Comparison of ENCODE assay signal across 8 cellular contexts in the genomic region with DNA sequence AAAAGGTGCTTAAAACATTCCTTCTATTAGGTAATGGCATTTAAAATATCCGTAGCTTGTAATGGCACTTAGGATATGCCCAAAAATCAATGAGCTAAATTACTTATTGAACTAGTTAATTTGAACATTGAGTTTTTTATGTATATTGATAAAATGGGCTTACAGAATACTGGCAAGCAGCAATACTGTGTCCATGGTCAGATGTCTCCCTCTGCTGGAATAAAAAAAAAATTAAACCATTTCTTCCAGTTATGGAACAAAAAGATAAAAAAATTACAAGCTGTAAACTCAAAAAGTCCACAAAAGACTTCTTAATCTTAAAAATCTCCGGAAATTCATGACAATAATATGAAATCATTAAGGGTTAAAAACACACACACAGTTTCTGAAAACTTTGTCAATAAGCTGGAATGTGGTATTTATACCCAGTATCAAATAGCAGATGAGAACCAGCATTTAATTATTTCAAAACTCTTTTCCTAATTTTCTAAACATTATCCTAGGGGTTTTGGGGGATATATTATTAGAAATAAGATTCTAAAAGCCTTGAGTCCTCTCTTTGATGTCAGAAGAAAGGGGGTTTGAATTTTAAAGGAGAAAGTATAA. TPM values are rescaled to one million over a fixed set of nuclear protein-coding genes. Genes with fewer than 3 reads are reported as not detected.
DNase-seq lines count a peak whose midpoint lies in the region; ATAC-seq and TF ChIP-seq lines count a peak whose summit lies in the region.

No MANE protein-coding gene starts in this region.

- no peaks in the 10 kb centered on the region for H3K4me1 ChIP-seq in GM23248 (ENCODE audit: insufficient read depth)

- no peak overlapping the region for H3K4me2 ChIP-seq in GM23248 (ENCODE audit: unreplicated experiment)

- no peaks in the 10 kb centered on the region for H3K4me1 Mint-ChIP-seq in T-cell

- H3K27ac ChIP-seq in GM23248, result no peak overlapping the region

- no peaks in the 10 kb centered on the region for H3K36me3 ChIP-seq in GM23248 (ENCODE audit: low read depth)

- H3K27me3 ChIP-seq in GM23248 (replicated peaks; ENCODE audit: insufficient read depth), result no peaks in the 10 kb centered on the region; the same call in 1 of the 2 replicates

- peaks cover 0 to 6% (median 6%) of the 10 kb centered on the region in 3 donors for H3K9me3 Mint-ChIP-seq in T-cell

- DNase-seq in AG09309 (ENCODE audit: low read depth) (no peak), GM23248 (peak; percentile 43), RPMI7951 (ENCODE audit: low read depth) (peak; percentile 13), hepatic stellate cell (ENCODE audit: low spot score) (peak; percentile 15), T-cell (no peak), amniotic stem cell (lab: John Stamatoyannopoulos, UW) (no peak)
- no peak for DNase-seq in stimulated activated CD4-positive, alpha-beta T cell treated with anti-CD3 and anti-CD28 coated beads, Interleukin-2, amount 100 ng/mL, for 48 hours

- POLR2A ChIA-PET in T-cell (lab: Charles Lee), result no interaction called here

- H3K9me3 ChIP-seq in GM23248 (ENCODE audit: low read depth), result no peaks in the 10 kb centered on the region

- no peak overlapping the region for H3K9ac ChIP-seq in GM23248

- in situ Hi-C loops in GM23248 (cut with MboI), result no loop called here

- ATAC-seq in HG03460 (IDR thresholded peaks at IDR 0.05; ENCODE audit: unreplicated experiment), result no peak
- ATAC-seq in T-cell (replicated peaks in 1 of 4), result no peak

- H3K36me3 Mint-ChIP-seq in T-cell, result peaks cover 8% of the 10 kb centered on the region

- H3F3A ChIP-seq in GM23248 (ENCODE audit: insufficient read depth), result no peaks in the 10 kb centered on the region

- TF ChIP-seq CTCF in AG09309 (IDR thresholded peaks at IDR 0.05; ENCODE audit: control insufficient read depth, insufficient read depth, low read depth, low read length, missing control alignments), result peak; percentile 48

- H3K27me3 Mint-ChIP-seq in T-cell, result peaks cover 25 to 36% of the 10 kb centered on the region in 2 donors

- H3K4me3 ChIP-seq in AG09309 (ENCODE audit: control insufficient read depth, low read depth, low read length) (no peak overlapping the region), GM23248 (no peak overlapping the region)

- H3K27ac Mint-ChIP-seq in T-cell, result peak overlapping the region in 1 of 2 donors; percentile 50

- H2AFZ ChIP-seq in GM23248, result no peak overlapping the region

- WGBS in GM23248 (ENCODE audit: low coverage in 1 of 2, low lambda C conversion rate in 2 of 2, missing lambda C conversion rate in 2 of 2), 2 experiments, result 2 to 4% methylated on average over 2 of the region's 2 CpGs

- H3K4me3 Mint-ChIP-seq in T-cell, result no peak overlapping the region

- CTCF ChIA-PET in T-cell (lab: Charles Lee), result no interaction called here

- no peaks in the 10 kb centered on the region for H3K9me2 ChIP-seq in GM23248 (ENCODE audit: insufficient read depth)

- no peaks in the 10 kb centered on the region for H3K79me2 ChIP-seq in GM23248 (ENCODE audit: insufficient read depth)

- H4K20me1 ChIP-seq in GM23248 (ENCODE audit: insufficient read depth), result no peaks in the 10 kb centered on the region

RNA-seq across cellular contexts. Expression of gene PSMD7, which starts 21.5 kb away (rescaled TPM):
- total RNA-seq in GM23248 (2014; rRNA removed; shearing (Covaris generic)), result 82.9 and 122 TPM in 2 replicates
- 155 and 160 TPM in 2 replicates for polyA plus RNA-seq in GM23248 (2016; fragmentation: Nextera tagmentation; extraction: Ambion mirVana)
- 122 and 133 TPM in 2 replicates for total RNA-seq in RPMI7951 (2014; rRNA removed; shearing (Covaris generic))
- total RNA-seq in T-cell, result 10 to 100 TPM; 57.8 to 79.9 (median 71.2) TPM

Comparison
In these comparisons a context has a peak if more than half of its experiments do, and no peak if none do; other contexts are left out.
1. DNase-seq: peak in GM23248 (single experiment), RPMI7951 (single experiment) and hepatic stellate cell (single experiment); none in AG09309 (single experiment), T-cell (0 of 34), stimulated activated CD4-positive, alpha-beta T cell treated with anti-CD3 and anti-CD28 coated beads, Interleukin-2, amount 100 ng/mL, for 48 hours (0 of 2) and amniotic stem cell (single experiment).